Comparison of ENCODE assay signal across 1 cellular context in genomic region chr12:47736216-47736615, GRCh38.
TF ChIP-seq lines count a peak whose summit lies in the region.

No MANE protein-coding gene starts in this region.

TF ChIP-seq in SK-N-SH treated with all-trans-retinoic acid at 6 μM for 48 hours, 23 proteins besides CTCF, POLR2A, EP300 and RAD21 (continued from another document):
- no peak for TF ChIP-seq PATZ1 (CRISPR knock-in tag; IDR thresholded peaks at IDR 0.05; ENCODE audit: borderline replicate concordance)
- no peak for TF ChIP-seq ZNF565 (CRISPR knock-in tag; conservative IDR thresholded peaks at IDR 0.05; ENCODE audit: low read depth)
